Comparison of ENCODE assay signal across 16 cellular contexts in genomic region chr17:43562679-43563146, GRCh38. TPM values are rescaled to one million over a fixed set of nuclear protein-coding genes. Genes with fewer than 3 reads are reported as not detected.
DNase-seq lines count a peak whose midpoint lies in the region; ATAC-seq and TF ChIP-seq lines count a peak whose summit lies in the region.
"Had no signal": no experiment of that assay in that cellular context is flagged by ENCODE, and none has a peak within 500 bp of the region (broad histone marks: within the 10 kb centered on the region; RNA-seq: fewer than 3 reads in every experiment).

No MANE protein-coding gene starts in this region.

- intact Hi-C loops in mucosa of descending colon (cut with DNase I, micrococcal nuclease) (no loop called here), ascending aorta (cut with DNase I) (no loop called here), posterior cingulate gyrus (cut with DNase I) (no loop called here)

- H3K9me3 Mint-ChIP-seq in activated naive CD4-positive, alpha-beta T cell treated with anti-CD3 and anti-CD28 coated beads, Interleukin-2, amount 50 U/mL, for 72 hours, result no peaks in the 10 kb centered on the region
- H3K9me3 Mint-ChIP-seq: dendritic cell treated with granulocyte-macrophage colony-stimulating factor and Interleukin-4, amounts not matched to agents 40 ng/mL and 50 ng/mL, for 4 days had no signal

- H3K9me3 ChIP-seq in HUES6 (ENCODE audit: control insufficient read depth, insufficient read depth, low read depth, low read length) (no peaks in the 10 kb centered on the region), ectodermal cell (ENCODE audit: control insufficient read depth, low read length) (no peaks in the 10 kb centered on the region), mucosa of descending colon (no peaks in the 10 kb centered on the region), ascending aorta (no peaks in the 10 kb centered on the region)
- H3K9me3 ChIP-seq: esophagus muscularis mucosa had no signal

- H3K4me1 ChIP-seq in HUES6 (ENCODE audit: control insufficient read depth, insufficient read depth, low read length), result peaks cover 34% of the 10 kb centered on the region
- H3K4me1 ChIP-seq in ectodermal cell (ENCODE audit: control insufficient read depth, insufficient read depth, low read length), result peaks cover 16% of the 10 kb centered on the region
- H3K4me1 ChIP-seq in mucosa of descending colon (ENCODE audit: low read depth), result peaks cover 3% of the 10 kb centered on the region
- no peaks in the 10 kb centered on the region for H3K4me1 ChIP-seq in ascending aorta

- H3K27me3 ChIP-seq in HUES6 (ENCODE audit: control insufficient read depth, insufficient read depth, low read length) (peaks cover 4% of the 10 kb centered on the region; the same call in 1 of the 2 replicates), ectodermal cell (ENCODE audit: control insufficient read depth, insufficient read depth, low read length, poor library complexity, severe bottlenecking) (peaks cover 6% of the 10 kb centered on the region), ascending aorta (no peaks in the 10 kb centered on the region)

- no peak overlapping the region for H3K27ac Mint-ChIP-seq in activated naive CD4-positive, alpha-beta T cell treated with anti-CD3 and anti-CD28 coated beads, Interleukin-2, amount 50 U/mL, for 72 hours
- H3K27ac Mint-ChIP-seq: dendritic cell treated with granulocyte-macrophage colony-stimulating factor and Interleukin-4, amounts not matched to agents 40 ng/mL and 50 ng/mL, for 4 days had no signal

- H3K36me3 Mint-ChIP-seq in activated naive CD4-positive, alpha-beta T cell treated with anti-CD3 and anti-CD28 coated beads, Interleukin-2, amount 50 U/mL, for 72 hours, result no peaks in the 10 kb centered on the region

- WGBS in ectodermal cell, 2 experiments, result 15 to 16% methylated on average over 10 of the region's 10 CpGs

- H3K36me3 ChIP-seq in HUES6 (ENCODE audit: control insufficient read depth, insufficient read depth, low read length) (no peaks in the 10 kb centered on the region), ectodermal cell (ENCODE audit: control insufficient read depth, insufficient read depth, low read length) (no peaks in the 10 kb centered on the region), mucosa of descending colon (ENCODE audit: low read depth) (no peaks in the 10 kb centered on the region), ascending aorta (no peaks in the 10 kb centered on the region)
- H3K36me3 ChIP-seq: esophagus muscularis mucosa had no signal

- H3K27ac ChIP-seq in HUES6 (ENCODE audit: low read depth, low read length), result no peak overlapping the region
- H3K27ac ChIP-seq in ectodermal cell (ENCODE audit: insufficient read depth, low read depth, low read length, poor library complexity, severe bottlenecking), result peak overlapping the region; percentile 32
- H3K27ac ChIP-seq in ascending aorta, result no peak overlapping the region
- H3K27ac ChIP-seq: esophagus muscularis mucosa, skin epidermis had no signal

- peak; percentile 88 for DNase-seq in ELF-1 (ENCODE audit: low read depth, low spot score)
- DNase-seq in mucosa of descending colon, result no peak
- no peak for DNase-seq in activated naive CD4-positive, alpha-beta T cell treated with anti-CD3 and anti-CD28 coated beads, Interleukin-2, amount 50 U/mL, for 72 hours (ENCODE audit: low spot score in 2 of 2)
- no peak for DNase-seq in ascending aorta (ENCODE audit: low spot score in 2 of 2)
- DNase-seq in activated T-cell treated with anti-CD3 and anti-CD28 coated beads for 4 hours, result no peak
- no peak for DNase-seq in posterior cingulate gyrus
- DNase-seq: hypothalamus; NCI-H1092 treated with DMSO at 0.1 percent for 48 hours; stimulated activated naive CD4-positive, alpha-beta T cell treated with Interleukin-2 at 50 U/mL for 16 hours; SW 1271 had no signal

- peak; percentile 12 for ATAC-seq in mucosa of descending colon
- no peak for ATAC-seq in activated naive CD4-positive, alpha-beta T cell treated with anti-CD3 and anti-CD28 coated beads, Interleukin-2, amount 50 U/mL, for 72 hours
- ATAC-seq: Panc1 had no signal

- no peak for TF ChIP-seq CTCF in mucosa of descending colon (IDR thresholded peaks at IDR 0.05)
- no peak for TF ChIP-seq CTCF in ascending aorta (IDR thresholded peaks at IDR 0.05)

- H3K4me3 ChIP-seq in HUES6 (ENCODE audit: low read depth, low read length) (peak overlapping the region; percentile 21), ectodermal cell (ENCODE audit: insufficient read depth, low read depth, low read length) (no peak overlapping the region), mucosa of descending colon (no peak overlapping the region), ascending aorta (no peak overlapping the region)
- H3K4me3 ChIP-seq: esophagus muscularis mucosa, skin epidermis had no signal

- H3K9ac ChIP-seq in HUES6 (ENCODE audit: low read length), result no peak overlapping the region

RNA-seq across cellular contexts. Expression of gene ETV4, which starts 16.6 kb away (rescaled TPM):
- 2.8 TPM for polyA plus RNA-seq in ectodermal cell (2013, experiment 1 of 4)
- polyA plus RNA-seq in ectodermal cell (2013, experiment 2 of 4), result 1.6 TPM
- polyA plus RNA-seq in ectodermal cell (2013, experiment 3 of 4), result 1.4 TPM
- polyA plus RNA-seq in ectodermal cell (2013, experiment 4 of 4), result 1.8 TPM
- total RNA-seq in mucosa of descending colon, result under 1 TPM; 0.67 to 0.72 (median 0.70) TPM
- total RNA-seq in activated naive CD4-positive, alpha-beta T cell treated with anti-CD3 and anti-CD28 coated beads, Interleukin-2, amount 50 U/mL, for 72 hours, result 1 to 10 TPM in 1 of 2 donors, under 1 TPM in 1; 0.32 to 2.2 TPM
- total RNA-seq in ascending aorta, result not detected
